Comparison of ENCODE assay signal across 1 cellular context in genomic region chrX:55507699-55508098, GRCh38. TPM values are rescaled to one million over a fixed set of nuclear protein-coding genes. Genes with fewer than 3 reads are reported as not detected.
"Had no signal": no experiment of that assay in that cellular context is flagged by ENCODE, and none has a peak within 500 bp of the region (broad histone marks: within the 10 kb centered on the region; RNA-seq: fewer than 3 reads in every experiment).

No MANE protein-coding gene starts in this region.

RNA-seq across cellular contexts. Expression of gene USP51, which starts 18.1 kb away (rescaled TPM):
- total RNA-seq: MCF 10A had no signal

RNA-seq across cellular contexts. Expression of gene MAGEH1, which starts 55.8 kb away (rescaled TPM):
- total RNA-seq: MCF 10A had no signal
